In genomic region chr16:56450275-56450889, GRCh38 we compare ENCODE assay signal across 1 cellular context.
TF ChIP-seq lines count a peak whose summit lies in the region.

No MANE protein-coding gene starts in this region.

TF ChIP-seq in K562, 482 proteins besides CTCF, POLR2A, EP300 and RAD21:
- TF ChIP-seq ESRRA (IDR thresholded peaks at IDR 0.05; ENCODE audit: borderline replicate concordance, low read depth) (0 out of 2 replicates have a peak, but pooled peaks have one; percentile 44), ZNF518B (CRISPR knock-in tag; IDR thresholded peaks at IDR 0.05) (no peak), PHB2 (IDR thresholded peaks at IDR 0.05; ENCODE audit: low read depth) (no peak), XRCC5 (IDR thresholded peaks at IDR 0.05; ENCODE audit: low read depth, low read length) (no peak), PTTG1 (tag; IDR thresholded peaks at IDR 0.05; ENCODE audit: low read depth) (no peak), ZBTB2 (IDR thresholded peaks at IDR 0.05) (no peak), RFX5 (IDR thresholded peaks at IDR 0.05; ENCODE audit: low read depth, low read length) (no peak), SIN3A (IDR thresholded peaks at IDR 0.05; ENCODE audit: borderline replicate concordance in 2 of 2, control insufficient read depth in 1 of 2, low read depth in 2 of 2, low read length in 2 of 2) (peak in 1 of 2 experiments; percentile 15; a peak in 1 of 4 replicates), RCOR1 (IDR thresholded peaks at IDR 0.05; ENCODE audit: borderline replicate concordance in 1 of 2, low read depth in 2 of 2, low read length in 2 of 2) (peak in 1 of 2 experiments; percentile 43; a peak in 1 of 4 replicates), GTF2E2 (tag; IDR thresholded peaks at IDR 0.05) (peak; percentile 16; the same call in 1 of the 2 replicates), MYBL2 (IDR thresholded peaks at IDR 0.05; ENCODE audit: low read depth) (no peak), MYBL2 (CRISPR knock-in tag; IDR thresholded peaks at IDR 0.05; ENCODE audit: borderline replicate concordance) (no peak), MAFK (IDR thresholded peaks at IDR 0.05; ENCODE audit: low read length) (no peak), BDP1 (IDR thresholded peaks at IDR 0.05; ENCODE audit: insufficient read depth, insufficient read length) (no peak), CSDE1 (IDR thresholded peaks at IDR 0.05) (no peak), ZBTB17 (CRISPR knock-in tag; IDR thresholded peaks at IDR 0.05) (no peak), NFE2 (IDR thresholded peaks at IDR 0.05; ENCODE audit: low read depth) (no peak), TEAD1 (CRISPR knock-in tag; IDR thresholded peaks at IDR 0.05) (no peak), ZZZ3 (IDR thresholded peaks at IDR 0.05) (no peak), UBTF (IDR thresholded peaks at IDR 0.05; ENCODE audit: borderline replicate concordance in 1 of 2, low read depth in 2 of 2, low read length in 2 of 2) (0 out of 4 replicates have a peak, but pooled peaks of 1 of the 2 experiments have one; percentile 27), HMG20B (CRISPR knock-in tag; IDR thresholded peaks at IDR 0.05) (no peak), ZNF584 (CRISPR knock-in tag; IDR thresholded peaks at IDR 0.05; ENCODE audit: low read depth) (no peak)
- TF ChIP-seq, protein P1, sequence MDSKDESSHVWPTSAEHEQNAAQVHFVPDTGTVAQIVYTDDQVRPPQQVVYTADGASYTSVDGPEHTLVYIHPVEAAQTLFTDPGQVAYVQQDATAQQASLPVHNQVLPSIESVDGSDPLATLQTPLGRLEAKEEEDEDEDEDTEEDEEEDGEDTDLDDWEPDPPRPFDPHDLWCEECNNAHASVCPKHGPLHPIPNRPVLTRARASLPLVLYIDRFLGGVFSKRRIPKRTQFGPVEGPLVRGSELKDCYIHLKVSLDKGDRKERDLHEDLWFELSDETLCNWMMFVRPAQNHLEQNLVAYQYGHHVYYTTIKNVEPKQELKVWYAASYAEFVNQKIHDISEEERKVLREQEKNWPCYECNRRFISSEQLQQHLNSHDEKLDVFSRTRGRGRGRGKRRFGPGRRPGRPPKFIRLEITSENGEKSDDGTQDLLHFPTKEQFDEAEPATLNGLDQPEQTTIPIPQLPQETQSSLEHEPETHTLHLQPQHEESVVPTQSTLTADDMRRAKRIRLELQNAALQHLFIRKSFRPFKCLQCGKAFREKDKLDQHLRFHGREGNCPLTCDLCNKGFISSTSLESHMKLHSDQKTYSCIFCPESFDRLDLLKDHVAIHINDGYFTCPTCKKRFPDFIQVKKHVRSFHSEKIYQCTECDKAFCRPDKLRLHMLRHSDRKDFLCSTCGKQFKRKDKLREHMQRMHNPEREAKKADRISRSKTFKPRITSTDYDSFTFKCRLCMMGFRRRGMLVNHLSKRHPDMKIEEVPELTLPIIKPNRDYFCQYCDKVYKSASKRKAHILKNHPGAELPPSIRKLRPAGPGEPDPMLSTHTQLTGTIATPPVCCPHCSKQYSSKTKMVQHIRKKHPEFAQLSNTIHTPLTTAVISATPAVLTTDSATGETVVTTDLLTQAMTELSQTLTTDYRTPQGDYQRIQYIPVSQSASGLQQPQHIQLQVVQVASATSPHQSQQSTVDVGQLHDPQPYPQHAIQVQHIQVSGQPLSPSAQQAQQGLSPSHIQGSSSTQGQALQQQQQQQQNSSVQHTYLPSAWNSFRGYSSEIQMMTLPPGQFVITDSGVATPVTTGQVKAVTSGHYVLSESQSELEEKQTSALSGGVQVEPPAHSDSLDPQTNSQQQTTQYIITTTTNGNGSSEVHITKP (IDR thresholded peaks at IDR 0.05; ENCODE audit: partially characterized antibody) = no peak
- TF ChIP-seq, protein P2, sequence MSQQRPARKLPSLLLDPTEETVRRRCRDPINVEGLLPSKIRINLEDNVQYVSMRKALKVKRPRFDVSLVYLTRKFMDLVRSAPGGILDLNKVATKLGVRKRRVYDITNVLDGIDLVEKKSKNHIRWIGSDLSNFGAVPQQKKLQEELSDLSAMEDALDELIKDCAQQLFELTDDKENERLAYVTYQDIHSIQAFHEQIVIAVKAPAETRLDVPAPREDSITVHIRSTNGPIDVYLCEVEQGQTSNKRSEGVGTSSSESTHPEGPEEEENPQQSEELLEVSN (IDR thresholded peaks at IDR 0.05; ENCODE audit: borderline replicate concordance in 1 of 2, extremely low read depth in 1 of 2, insufficient read depth in 1 of 2, insufficient read length in 1 of 2, low read depth in 1 of 2, low read length in 1 of 2, poor library complexity in 1 of 2, severe bottlenecking in 1 of 2) = peak in 1 of 2 experiments; percentile 16
- TF ChIP-seq, protein P3, sequence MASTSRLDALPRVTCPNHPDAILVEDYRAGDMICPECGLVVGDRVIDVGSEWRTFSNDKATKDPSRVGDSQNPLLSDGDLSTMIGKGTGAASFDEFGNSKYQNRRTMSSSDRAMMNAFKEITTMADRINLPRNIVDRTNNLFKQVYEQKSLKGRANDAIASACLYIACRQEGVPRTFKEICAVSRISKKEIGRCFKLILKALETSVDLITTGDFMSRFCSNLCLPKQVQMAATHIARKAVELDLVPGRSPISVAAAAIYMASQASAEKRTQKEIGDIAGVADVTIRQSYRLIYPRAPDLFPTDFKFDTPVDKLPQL (IDR thresholded peaks at IDR 0.05; ENCODE audit: extremely low read depth, insufficient read length) = no peak
- TF ChIP-seq, protein P4, sequence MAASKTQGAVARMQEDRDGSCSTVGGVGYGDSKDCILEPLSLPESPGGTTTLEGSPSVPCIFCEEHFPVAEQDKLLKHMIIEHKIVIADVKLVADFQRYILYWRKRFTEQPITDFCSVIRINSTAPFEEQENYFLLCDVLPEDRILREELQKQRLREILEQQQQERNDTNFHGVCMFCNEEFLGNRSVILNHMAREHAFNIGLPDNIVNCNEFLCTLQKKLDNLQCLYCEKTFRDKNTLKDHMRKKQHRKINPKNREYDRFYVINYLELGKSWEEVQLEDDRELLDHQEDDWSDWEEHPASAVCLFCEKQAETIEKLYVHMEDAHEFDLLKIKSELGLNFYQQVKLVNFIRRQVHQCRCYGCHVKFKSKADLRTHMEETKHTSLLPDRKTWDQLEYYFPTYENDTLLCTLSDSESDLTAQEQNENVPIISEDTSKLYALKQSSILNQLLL (CRISPR knock-in tag; IDR thresholded peaks at IDR 0.05; ENCODE audit: borderline replicate concordance) = no peak
